ENCODE assay signal across 15 cellular contexts in the genomic region with DNA sequence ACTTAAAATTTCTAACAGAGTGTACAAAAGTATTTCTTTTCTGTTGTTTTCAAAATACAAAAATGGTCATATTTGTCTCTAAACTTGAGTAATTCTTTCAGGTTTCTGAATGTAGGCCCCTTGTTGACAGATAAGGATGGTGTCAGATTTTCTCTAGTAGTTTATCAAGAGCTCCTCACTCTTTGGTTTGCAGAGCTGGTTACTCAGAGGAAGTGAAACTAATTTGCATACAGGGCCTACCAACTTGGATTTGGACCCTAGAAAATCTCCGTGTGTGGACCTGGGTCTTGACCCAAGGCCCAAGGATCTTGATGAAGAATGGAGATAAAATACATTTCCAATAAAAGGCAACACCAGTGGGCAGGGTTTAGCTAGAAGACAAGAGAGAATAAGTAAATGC. TPM values are rescaled to one million over a fixed set of nuclear protein-coding genes. Genes with fewer than 3 reads are reported as not detected.
DNase-seq lines count a peak whose midpoint lies in the region; ATAC-seq and TF ChIP-seq lines count a peak whose summit lies in the region.
"Had no signal": no experiment of that assay in that cellular context is flagged by ENCODE, and none has a peak within 500 bp of the region (broad histone marks: within the 10 kb centered on the region; RNA-seq: fewer than 3 reads in every experiment).

No MANE protein-coding gene starts in this region.

- CTCF ChIA-PET in HEK293T (lab: Yijun Ruan, JAX): no interaction called here

- H3K4me1 Mint-ChIP-seq in nephron progenitor cell: no peaks in the 10 kb centered on the region

- no peak overlapping the region for H3K27ac ChIP-seq in ascending aorta

- peaks cover 6% of the 10 kb centered on the region for H3K9me3 Mint-ChIP-seq in nephron progenitor cell

- DNase-seq in kidney tubule cell (ENCODE audit: low spot score) (peak; percentile 51), T-helper 2 cell (no peak), nephron progenitor cell (no peak), HEK293T (ENCODE audit: extremely low spot score) (no peak), ascending aorta (ENCODE audit: low spot score in 2 of 2) (no peak)
- DNase-seq: activated CD4-positive, alpha-beta T cell treated with anti-CD3 and anti-CD28 coated beads for 1 hour; DMS79; hypothalamus; stimulated activated naive CD4-positive, alpha-beta T cell treated with Interleukin-2 at 50 U/mL for 16 hours had no signal

- no peak overlapping the region for H3K27ac Mint-ChIP-seq in nephron progenitor cell

- no peaks in the 10 kb centered on the region for H3K36me3 Mint-ChIP-seq in nephron progenitor cell (ENCODE audit: low read depth)

- no peaks in the 10 kb centered on the region for H3K36me3 ChIP-seq in ascending aorta

- intact Hi-C loops in ascending aorta (cut with DNase I): no loop called here

- no peaks in the 10 kb centered on the region for H3K27me3 ChIP-seq in ascending aorta

- no peak overlapping the region for H3K4me3 ChIP-seq in ascending aorta
- H3K4me3 ChIP-seq: lung had no signal

- TF ChIP-seq CTCF in nephron progenitor cell (IDR thresholded peaks at IDR 0.05) (no peak), ascending aorta (IDR thresholded peaks at IDR 0.05) (no peak)

- ATAC-seq in GM18868 (IDR thresholded peaks at IDR 0.05; ENCODE audit: unreplicated experiment) (peak; percentile 51), GM21723 (IDR thresholded peaks at IDR 0.05; ENCODE audit: unreplicated experiment) (peak; percentile 70), HG03342 (IDR thresholded peaks at IDR 0.05; ENCODE audit: unreplicated experiment) (peak; percentile 92)

- H3K4me1 ChIP-seq in ascending aorta: no peaks in the 10 kb centered on the region

- POLR2A ChIA-PET in HEK293T (lab: Yijun Ruan, JAX): no interaction called here

- no peaks in the 10 kb centered on the region for H3K9me3 ChIP-seq in ascending aorta

- H3K27me3 Mint-ChIP-seq in nephron progenitor cell (ENCODE audit: low read depth, poor library complexity): peaks cover 3% of the 10 kb centered on the region

- H3K4me3 Mint-ChIP-seq in nephron progenitor cell: no peak overlapping the region

TF ChIP-seq in HEK293T, 16 proteins besides CTCF, POLR2A, EP300 and RAD21:
- TF ChIP-seq ELF4 (IDR thresholded peaks at IDR 0.05): no peak

RNA-seq across cellular contexts. Expression of a gene that starts 0.4 kb away (rescaled TPM):
- not detected for total RNA-seq in ascending aorta
- total RNA-seq: NCI-H460, RPMI7951 had no signal
